Comparison of ENCODE assay signal across 1 cellular context in the genomic region with DNA sequence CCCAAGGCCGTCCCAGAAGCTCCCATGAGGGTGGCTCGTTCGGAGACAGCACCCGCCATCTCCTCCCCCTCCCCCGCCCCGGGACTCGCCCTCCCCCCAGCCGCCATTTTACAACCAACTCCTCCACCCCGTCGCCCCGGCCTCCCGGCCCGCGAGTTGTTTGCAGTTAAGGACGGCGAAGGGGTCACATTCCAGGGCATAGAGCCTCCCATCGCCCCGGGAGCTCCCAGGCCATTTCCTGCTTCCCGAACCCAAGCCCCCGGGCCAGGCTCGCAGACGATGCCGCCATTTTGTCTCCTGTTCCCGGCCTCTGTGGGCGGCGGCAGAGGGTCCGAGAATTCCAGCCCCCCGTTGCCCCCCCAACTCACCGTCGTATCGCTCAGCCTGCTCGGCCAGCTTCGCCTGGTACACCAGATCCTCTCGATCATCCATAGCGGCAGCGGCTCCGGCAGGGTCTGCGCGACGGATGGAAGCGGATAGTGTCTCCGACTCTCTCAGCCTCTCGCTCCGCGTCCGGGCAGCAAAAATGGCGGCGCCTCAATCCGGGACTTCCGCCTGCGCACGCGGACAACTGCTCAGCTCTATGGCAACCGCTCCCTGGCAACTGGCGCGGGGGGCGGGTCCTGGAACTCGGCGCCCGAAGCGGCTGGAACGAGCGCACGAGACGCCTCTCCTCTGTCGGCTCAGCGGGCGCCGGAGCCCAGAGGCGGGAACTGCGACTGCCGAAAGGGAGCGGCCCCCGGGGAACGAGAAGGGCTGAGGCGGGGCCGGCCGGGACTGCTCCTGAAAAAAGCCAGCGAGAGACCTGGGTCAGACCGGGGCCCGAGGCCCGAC.
TF ChIP-seq lines count a peak whose summit lies in the region.

TSS of gene YWHAE (minus strand) at position 544 of the 834 bp plus-strand sequence. CDS start at position 432, 112 bp downstream.

TF ChIP-seq in K562, 482 proteins besides CTCF, POLR2A, EP300 and RAD21 (continued from another document and continues in another):
- TF ChIP-seq, protein P1, sequence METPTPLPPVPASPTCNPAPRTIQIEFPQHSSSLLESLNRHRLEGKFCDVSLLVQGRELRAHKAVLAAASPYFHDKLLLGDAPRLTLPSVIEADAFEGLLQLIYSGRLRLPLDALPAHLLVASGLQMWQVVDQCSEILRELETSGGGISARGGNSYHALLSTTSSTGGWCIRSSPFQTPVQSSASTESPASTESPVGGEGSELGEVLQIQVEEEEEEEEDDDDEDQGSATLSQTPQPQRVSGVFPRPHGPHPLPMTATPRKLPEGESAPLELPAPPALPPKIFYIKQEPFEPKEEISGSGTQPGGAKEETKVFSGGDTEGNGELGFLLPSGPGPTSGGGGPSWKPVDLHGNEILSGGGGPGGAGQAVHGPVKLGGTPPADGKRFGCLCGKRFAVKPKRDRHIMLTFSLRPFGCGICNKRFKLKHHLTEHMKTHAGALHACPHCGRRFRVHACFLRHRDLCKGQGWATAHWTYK (CRISPR knock-in tag; IDR thresholded peaks at IDR 0.05), result no peak
- TF ChIP-seq ZNF3 (CRISPR knock-in tag; IDR thresholded peaks at IDR 0.05) (no peak), FIP1L1 (IDR thresholded peaks at IDR 0.05; ENCODE audit: low read depth, low read length, poor library complexity, severe bottlenecking) (peak; percentile 70), ZNF830 (CRISPR knock-in tag; IDR thresholded peaks at IDR 0.05) (0 out of 2 replicates have a peak, but pooled peaks have one; percentile 24), HNRNPLL (IDR thresholded peaks at IDR 0.05; ENCODE audit: low read depth, low read length, poor library complexity, severe bottlenecking) (peak; percentile 83), ETS2 (tag; IDR thresholded peaks at IDR 0.05; ENCODE audit: borderline replicate concordance, poor library complexity, severe bottlenecking) (no peak), POLR2AphosphoS5 (IDR thresholded peaks at IDR 0.05; ENCODE audit: control insufficient read depth, insufficient read depth, low read depth, low read length) (peak; percentile 83), ZNF668 (CRISPR knock-in tag; IDR thresholded peaks at IDR 0.05) (no peak), RBBP5 (IDR thresholded peaks at IDR 0.05; ENCODE audit: borderline replicate concordance, insufficient read depth, low read length, poor library complexity, severe bottlenecking) (peak; percentile 95), ZBTB8A (IDR thresholded peaks at IDR 0.05; ENCODE audit: partially characterized antibody) (no peak), PHF8 (IDR thresholded peaks at IDR 0.05; ENCODE audit: borderline replicate concordance, low read length) (peak; percentile 97), NEUROD1 (IDR thresholded peaks at IDR 0.05; ENCODE audit: borderline replicate concordance, low read depth, low read length, partially characterized antibody) (peak; percentile 75), NRF1 (conservative IDR thresholded peaks at IDR 0.05 in 1 of 2, IDR thresholded peaks at IDR 0.05 in 1 of 2) (peak; percentile 91 to 93), ARID2 (IDR thresholded peaks at IDR 0.05) (no peak), KLF10 (CRISPR knock-in tag; IDR thresholded peaks at IDR 0.05) (no peak), POLR2AphosphoS2 (IDR thresholded peaks at IDR 0.05; ENCODE audit: low read length) (peak; percentile 66; the same call in 1 of the 2 replicates), ZNF699 (CRISPR knock-in tag; IDR thresholded peaks at IDR 0.05; ENCODE audit: insufficient replicate concordance) (no peak), ZSCAN29 (IDR thresholded peaks at IDR 0.05) (no peak), SIX5 (IDR thresholded peaks at IDR 0.05; ENCODE audit: borderline replicate concordance in 1 of 2, insufficient read depth in 1 of 2, low read depth in 1 of 2, low read length in 2 of 2) (no peak), MCM5 (IDR thresholded peaks at IDR 0.05; ENCODE audit: low read depth) (no peak), DPF2 (IDR thresholded peaks at IDR 0.05) (no peak), BRD4 (IDR thresholded peaks at IDR 0.05) (peak; percentile 94), ZNF197 (CRISPR knock-in tag; IDR thresholded peaks at IDR 0.05; ENCODE audit: low read depth) (0 out of 2 replicates have a peak, but pooled peaks have one; percentile 53), HDAC6 (IDR thresholded peaks at IDR 0.05; ENCODE audit: low read depth, low read length) (no peak), CREM (IDR thresholded peaks at IDR 0.05; ENCODE audit: low read depth) (peak; percentile 42; the same call in 1 of the 2 replicates), NBN (IDR thresholded peaks at IDR 0.05; ENCODE audit: low read depth) (0 out of 2 replicates have a peak, but pooled peaks have one; percentile 20), PML (IDR thresholded peaks at IDR 0.05; ENCODE audit: low read length) (peak; percentile 87), CBX8 (IDR thresholded peaks at IDR 0.05; ENCODE audit: borderline replicate concordance, extremely low read depth, low read depth, low read length, poor library complexity, severe bottlenecking) (no peak), FOXK2 (conservative IDR thresholded peaks at IDR 0.05 in 1 of 2, IDR thresholded peaks at IDR 0.05 in 1 of 2; ENCODE audit: low read depth in 2 of 2) (no peak), ATF1 (CRISPR knock-in tag; IDR thresholded peaks at IDR 0.05) (no peak), ATF1 (tag; IDR thresholded peaks at IDR 0.05) (peak; percentile 65), TAF7 (tag; IDR thresholded peaks at IDR 0.05) (peak; percentile 99)
- TF ChIP-seq, protein P2, sequence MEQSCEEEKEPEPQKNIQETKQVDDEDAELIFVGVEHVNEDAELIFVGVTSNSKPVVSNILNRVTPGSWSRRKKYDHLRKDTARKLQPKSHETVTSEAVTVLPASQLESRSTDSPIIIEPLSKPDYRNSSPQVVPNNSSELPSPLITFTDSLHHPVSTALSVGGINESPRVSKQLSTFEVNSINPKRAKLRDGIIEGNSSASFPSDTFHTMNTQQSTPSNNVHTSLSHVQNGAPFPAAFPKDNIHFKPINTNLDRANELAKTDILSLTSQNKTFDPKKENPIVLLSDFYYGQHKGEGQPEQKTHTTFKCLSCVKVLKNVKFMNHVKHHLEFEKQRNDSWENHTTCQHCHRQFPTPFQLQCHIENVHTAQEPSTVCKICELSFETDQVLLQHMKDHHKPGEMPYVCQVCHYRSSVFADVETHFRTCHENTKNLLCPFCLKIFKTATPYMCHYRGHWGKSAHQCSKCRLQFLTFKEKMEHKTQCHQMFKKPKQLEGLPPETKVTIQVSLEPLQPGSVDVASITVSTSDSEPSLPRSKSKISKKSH (CRISPR knock-in tag; IDR thresholded peaks at IDR 0.05), result no peak
- TF ChIP-seq, protein P3, sequence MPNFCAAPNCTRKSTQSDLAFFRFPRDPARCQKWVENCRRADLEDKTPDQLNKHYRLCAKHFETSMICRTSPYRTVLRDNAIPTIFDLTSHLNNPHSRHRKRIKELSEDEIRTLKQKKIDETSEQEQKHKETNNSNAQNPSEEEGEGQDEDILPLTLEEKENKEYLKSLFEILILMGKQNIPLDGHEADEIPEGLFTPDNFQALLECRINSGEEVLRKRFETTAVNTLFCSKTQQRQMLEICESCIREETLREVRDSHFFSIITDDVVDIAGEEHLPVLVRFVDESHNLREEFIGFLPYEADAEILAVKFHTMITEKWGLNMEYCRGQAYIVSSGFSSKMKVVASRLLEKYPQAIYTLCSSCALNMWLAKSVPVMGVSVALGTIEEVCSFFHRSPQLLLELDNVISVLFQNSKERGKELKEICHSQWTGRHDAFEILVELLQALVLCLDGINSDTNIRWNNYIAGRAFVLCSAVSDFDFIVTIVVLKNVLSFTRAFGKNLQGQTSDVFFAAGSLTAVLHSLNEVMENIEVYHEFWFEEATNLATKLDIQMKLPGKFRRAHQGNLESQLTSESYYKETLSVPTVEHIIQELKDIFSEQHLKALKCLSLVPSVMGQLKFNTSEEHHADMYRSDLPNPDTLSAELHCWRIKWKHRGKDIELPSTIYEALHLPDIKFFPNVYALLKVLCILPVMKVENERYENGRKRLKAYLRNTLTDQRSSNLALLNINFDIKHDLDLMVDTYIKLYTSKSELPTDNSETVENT (CRISPR knock-in tag; IDR thresholded peaks at IDR 0.05), result 0 out of 2 replicates have a peak, but pooled peaks have one; percentile 16
- TF ChIP-seq, protein P4, sequence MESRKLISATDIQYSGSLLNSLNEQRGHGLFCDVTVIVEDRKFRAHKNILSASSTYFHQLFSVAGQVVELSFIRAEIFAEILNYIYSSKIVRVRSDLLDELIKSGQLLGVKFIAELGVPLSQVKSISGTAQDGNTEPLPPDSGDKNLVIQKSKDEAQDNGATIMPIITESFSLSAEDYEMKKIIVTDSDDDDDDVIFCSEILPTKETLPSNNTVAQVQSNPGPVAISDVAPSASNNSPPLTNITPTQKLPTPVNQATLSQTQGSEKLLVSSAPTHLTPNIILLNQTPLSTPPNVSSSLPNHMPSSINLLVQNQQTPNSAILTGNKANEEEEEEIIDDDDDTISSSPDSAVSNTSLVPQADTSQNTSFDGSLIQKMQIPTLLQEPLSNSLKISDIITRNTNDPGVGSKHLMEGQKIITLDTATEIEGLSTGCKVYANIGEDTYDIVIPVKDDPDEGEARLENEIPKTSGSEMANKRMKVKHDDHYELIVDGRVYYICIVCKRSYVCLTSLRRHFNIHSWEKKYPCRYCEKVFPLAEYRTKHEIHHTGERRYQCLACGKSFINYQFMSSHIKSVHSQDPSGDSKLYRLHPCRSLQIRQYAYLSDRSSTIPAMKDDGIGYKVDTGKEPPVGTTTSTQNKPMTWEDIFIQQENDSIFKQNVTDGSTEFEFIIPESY (CRISPR knock-in tag; IDR thresholded peaks at IDR 0.05), result peak; percentile 56; the same call in 1 of the 2 replicates
- TF ChIP-seq, protein P5, sequence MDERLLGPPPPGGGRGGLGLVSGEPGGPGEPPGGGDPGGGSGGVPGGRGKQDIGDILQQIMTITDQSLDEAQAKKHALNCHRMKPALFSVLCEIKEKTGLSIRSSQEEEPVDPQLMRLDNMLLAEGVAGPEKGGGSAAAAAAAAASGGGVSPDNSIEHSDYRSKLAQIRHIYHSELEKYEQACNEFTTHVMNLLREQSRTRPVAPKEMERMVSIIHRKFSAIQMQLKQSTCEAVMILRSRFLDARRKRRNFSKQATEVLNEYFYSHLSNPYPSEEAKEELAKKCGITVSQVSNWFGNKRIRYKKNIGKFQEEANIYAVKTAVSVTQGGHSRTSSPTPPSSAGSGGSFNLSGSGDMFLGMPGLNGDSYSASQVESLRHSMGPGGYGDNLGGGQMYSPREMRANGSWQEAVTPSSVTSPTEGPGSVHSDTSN (CRISPR knock-in tag; IDR thresholded peaks at IDR 0.05; ENCODE audit: low read depth), result no peak
- TF ChIP-seq, protein P5 (tag; conservative IDR thresholded peaks at IDR 0.05; ENCODE audit: low read depth), result no peak
- TF ChIP-seq, protein P6, sequence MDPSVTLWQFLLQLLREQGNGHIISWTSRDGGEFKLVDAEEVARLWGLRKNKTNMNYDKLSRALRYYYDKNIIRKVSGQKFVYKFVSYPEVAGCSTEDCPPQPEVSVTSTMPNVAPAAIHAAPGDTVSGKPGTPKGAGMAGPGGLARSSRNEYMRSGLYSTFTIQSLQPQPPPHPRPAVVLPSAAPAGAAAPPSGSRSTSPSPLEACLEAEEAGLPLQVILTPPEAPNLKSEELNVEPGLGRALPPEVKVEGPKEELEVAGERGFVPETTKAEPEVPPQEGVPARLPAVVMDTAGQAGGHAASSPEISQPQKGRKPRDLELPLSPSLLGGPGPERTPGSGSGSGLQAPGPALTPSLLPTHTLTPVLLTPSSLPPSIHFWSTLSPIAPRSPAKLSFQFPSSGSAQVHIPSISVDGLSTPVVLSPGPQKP (CRISPR knock-in tag; IDR thresholded peaks at IDR 0.05), result no peak
- TF ChIP-seq, protein P7, sequence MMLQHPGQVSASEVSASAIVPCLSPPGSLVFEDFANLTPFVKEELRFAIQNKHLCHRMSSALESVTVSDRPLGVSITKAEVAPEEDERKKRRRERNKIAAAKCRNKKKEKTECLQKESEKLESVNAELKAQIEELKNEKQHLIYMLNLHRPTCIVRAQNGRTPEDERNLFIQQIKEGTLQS (IDR thresholded peaks at IDR 0.05), result no peak
- TF ChIP-seq, protein P7 (CRISPR knock-in tag; conservative IDR thresholded peaks at IDR 0.05), result 0 out of 2 replicates have a peak, but pooled peaks have one; percentile 68
- TF ChIP-seq, protein P8, sequence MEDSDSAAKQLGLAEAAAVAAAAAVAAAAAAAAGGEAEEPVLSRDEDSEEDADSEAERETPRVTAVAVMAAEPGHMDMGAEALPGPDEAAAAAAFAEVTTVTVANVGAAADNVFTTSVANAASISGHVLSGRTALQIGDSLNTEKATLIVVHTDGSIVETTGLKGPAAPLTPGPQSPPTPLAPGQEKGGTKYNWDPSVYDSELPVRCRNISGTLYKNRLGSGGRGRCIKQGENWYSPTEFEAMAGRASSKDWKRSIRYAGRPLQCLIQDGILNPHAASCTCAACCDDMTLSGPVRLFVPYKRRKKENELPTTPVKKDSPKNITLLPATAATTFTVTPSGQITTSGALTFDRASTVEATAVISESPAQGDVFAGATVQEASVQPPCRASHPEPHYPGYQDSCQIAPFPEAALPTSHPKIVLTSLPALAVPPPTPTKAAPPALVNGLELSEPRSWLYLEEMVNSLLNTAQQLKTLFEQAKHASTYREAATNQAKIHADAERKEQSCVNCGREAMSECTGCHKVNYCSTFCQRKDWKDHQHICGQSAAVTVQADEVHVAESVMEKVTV (CRISPR knock-in tag; IDR thresholded peaks at IDR 0.05), result peak; percentile 49; the same call in 1 of the 2 replicates
